9 cellular contexts compared by ENCODE assay signal in the genomic region with DNA sequence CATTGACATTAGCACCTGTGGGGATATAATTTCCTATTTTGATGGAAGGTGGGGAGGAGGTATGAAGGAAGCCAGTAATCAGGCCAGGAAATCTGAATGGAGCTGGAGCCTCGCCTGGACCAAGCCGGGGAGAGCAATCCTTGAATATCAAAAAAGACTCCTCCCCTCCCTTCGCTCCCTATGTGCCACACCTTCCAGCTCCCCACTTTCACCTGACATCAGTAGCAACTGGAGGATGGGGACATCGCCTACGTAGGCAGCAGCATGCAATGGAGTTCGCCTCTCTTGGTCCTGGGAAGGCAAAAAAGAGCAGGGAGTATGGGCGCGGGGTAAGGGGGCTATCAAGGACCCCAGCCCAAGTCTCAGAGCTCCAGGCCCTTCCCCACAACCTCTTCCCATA. TPM values are rescaled to one million over a fixed set of nuclear protein-coding genes. Genes with fewer than 3 reads are reported as not detected.
DNase-seq lines count a peak whose midpoint lies in the region; ATAC-seq and TF ChIP-seq lines count a peak whose summit lies in the region.
"Had no signal": no experiment of that assay in that cellular context is flagged by ENCODE, and none has a peak within 500 bp of the region (broad histone marks: within the 10 kb centered on the region; RNA-seq: fewer than 3 reads in every experiment).

No MANE protein-coding gene starts in this region.

- peaks cover 18% of the 10 kb centered on the region for H3K4me1 ChIP-seq in Karpas-422 (ENCODE audit: low read length)

- DNase-seq in AG09309 (ENCODE audit: low read depth), result no peak
- no peak for DNase-seq in Karpas-422
- DNase-seq in NCI-H345 treated with DMSO at 0.1 percent for 48 hours (lab: John Stamatoyannopoulos, UW; ENCODE audit: unreplicated experiment), result no peak
- no peak for DNase-seq in effector CD8-positive, alpha-beta T cell (lab: John Stamatoyannopoulos, UW)
- DNase-seq in NCI-H2196 treated with DMSO at 0.1 percent for 48 hours (lab: John Stamatoyannopoulos, UW; ENCODE audit: unreplicated experiment), result no peak

- no peaks in the 10 kb centered on the region for H3K27me3 Mint-ChIP-seq in dendritic cell treated with granulocyte-macrophage colony-stimulating factor and Interleukin-4, amounts not matched to agents 40 ng/mL and 50 ng/mL, for 4 days
- H3K27me3 Mint-ChIP-seq in nephron (ENCODE audit: low read depth), result no peaks in the 10 kb centered on the region

- H3K27me3 ChIP-seq in Karpas-422 (ENCODE audit: low read length), result no peaks in the 10 kb centered on the region

- peaks cover 55% of the 10 kb centered on the region for H3K36me3 Mint-ChIP-seq in dendritic cell treated with granulocyte-macrophage colony-stimulating factor and Interleukin-4, amounts not matched to agents 40 ng/mL and 50 ng/mL, for 4 days (ENCODE audit: low read depth)
- H3K36me3 Mint-ChIP-seq in nephron (ENCODE audit: low read depth), result peaks cover 36% of the 10 kb centered on the region

- peaks cover 33% of the 10 kb centered on the region; the same call in 1 of the 2 replicates for H3K36me3 ChIP-seq in Karpas-422 (ENCODE audit: insufficient read depth, low read length)

- intact Hi-C loops in dendritic cell treated with granulocyte-macrophage colony-stimulating factor and Interleukin-4, amounts not matched to agents 40 ng/mL and 50 ng/mL, for 4 days (cut with micrococcal nuclease), result loop anchor here (5.0 kb wide), 1 partner anchor 35 kb away; a partner anchor contains a TSS

- no peak for ATAC-seq in GM18907 (IDR thresholded peaks at IDR 0.05; ENCODE audit: unreplicated experiment)

- H3K9me2 ChIP-seq in Karpas-422 (replicated peaks; ENCODE audit: insufficient read depth, low read length), result no peaks in the 10 kb centered on the region

- peaks cover 18% of the 10 kb centered on the region for H3K4me1 Mint-ChIP-seq in dendritic cell treated with granulocyte-macrophage colony-stimulating factor and Interleukin-4, amounts not matched to agents 40 ng/mL and 50 ng/mL, for 4 days (ENCODE audit: low read depth)
- H3K4me1 Mint-ChIP-seq in nephron, result peaks cover 39% of the 10 kb centered on the region

- peak overlapping the region; percentile 77 for H3K4me3 ChIP-seq in AG09309 (ENCODE audit: control insufficient read depth, low read depth, low read length)
- peak overlapping the region; percentile 97 for H3K4me3 ChIP-seq in Karpas-422 (ENCODE audit: low read length)

- H3K4me3 Mint-ChIP-seq in dendritic cell treated with granulocyte-macrophage colony-stimulating factor and Interleukin-4, amounts not matched to agents 40 ng/mL and 50 ng/mL, for 4 days, result peak overlapping the region; percentile 87
- peak overlapping the region; percentile 96 for H3K4me3 Mint-ChIP-seq in nephron

- TF ChIP-seq CTCF in AG09309 (IDR thresholded peaks at IDR 0.05; ENCODE audit: control insufficient read depth, insufficient read depth, low read depth, low read length, missing control alignments), result no peak
- TF ChIP-seq CTCF in nephron (IDR thresholded peaks at IDR 0.05; ENCODE audit: unreplicated experiment in 3 of 3), result no peak

- peak overlapping the region; percentile 67; the same call in 1 of the 2 replicates for H3K27ac ChIP-seq in Karpas-422 (ENCODE audit: low read length)

- peaks cover 22% of the 10 kb centered on the region for H3K79me2 ChIP-seq in Karpas-422 (ENCODE audit: low read length)

- H3K9me3 ChIP-seq in Karpas-422 (ENCODE audit: low read length), result no peaks in the 10 kb centered on the region

- H3K9me3 Mint-ChIP-seq in dendritic cell treated with granulocyte-macrophage colony-stimulating factor and Interleukin-4, amounts not matched to agents 40 ng/mL and 50 ng/mL, for 4 days, result no peaks in the 10 kb centered on the region
- peaks cover 2% of the 10 kb centered on the region for H3K9me3 Mint-ChIP-seq in nephron

- H2AFZ ChIP-seq in Karpas-422 (ENCODE audit: low read length), result no peak overlapping the region

- no peaks in the 10 kb centered on the region for H4K20me1 ChIP-seq in Karpas-422 (ENCODE audit: insufficient read depth, low read depth, low read length)

- H3K9ac ChIP-seq in Karpas-422 (ENCODE audit: low read length), result peak overlapping the region; percentile 96

- H3K4me2 ChIP-seq in Karpas-422 (ENCODE audit: low read depth, low read length, poor library complexity, severe bottlenecking), result peak overlapping the region; percentile 97

- H3K27ac Mint-ChIP-seq in dendritic cell treated with granulocyte-macrophage colony-stimulating factor and Interleukin-4, amounts not matched to agents 40 ng/mL and 50 ng/mL, for 4 days, result no peak overlapping the region
- peak overlapping the region; percentile 81 to 94 (median 91) for H3K27ac Mint-ChIP-seq in nephron

RNA-seq across cellular contexts. Expression of a gene that starts 1.1 kb away (rescaled TPM):
- 14.3 and 18.2 TPM in 2 replicates for total RNA-seq in Karpas-422 (2014; rRNA removed; shearing (Covaris generic); ENCODE audit: low replicate concordance)

RNA-seq across cellular contexts. Expression of a gene that starts 9.7 kb away (rescaled TPM):
- 32.7 and 38.9 TPM in 2 replicates for total RNA-seq in Karpas-422 (2014; rRNA removed; shearing (Covaris generic); ENCODE audit: low replicate concordance)

RNA-seq across cellular contexts. Expression of a gene that starts 27.2 kb away (rescaled TPM):
- 0.61 TPM in 1 of 2 replicates, not detected in the other for total RNA-seq in Karpas-422 (2014; rRNA removed; shearing (Covaris generic); ENCODE audit: low replicate concordance)
- total RNA-seq: M059J had no signal

RNA-seq across cellular contexts. Expression of a gene that starts 32.9 kb away (rescaled TPM):
- total RNA-seq in Karpas-422 (2014; rRNA removed; shearing (Covaris generic); ENCODE audit: low replicate concordance), result 45.6 and 54.2 TPM in 2 replicates

RNA-seq across cellular contexts. Expression of a gene that starts 35.3 kb away (rescaled TPM):
- 52.0 and 63.6 TPM in 2 replicates for total RNA-seq in Karpas-422 (2014; rRNA removed; shearing (Covaris generic); ENCODE audit: low replicate concordance)
